ENCODE assay signal across 19 cellular contexts in genomic region chr3:192365571-192365970, GRCh38.
DNase-seq lines count a peak whose midpoint lies in the region; ATAC-seq and TF ChIP-seq lines count a peak whose summit lies in the region.
"Had no signal": no experiment of that assay in that cellular context is flagged by ENCODE, and none has a peak within 500 bp of the region (broad histone marks: within the 10 kb centered on the region; RNA-seq: fewer than 3 reads in every experiment).

No MANE protein-coding gene starts in this region.

- H3K27ac ChIP-seq in heart right ventricle (no peak overlapping the region), right atrium auricular region (peak overlapping the region in 1 of 2 donors; percentile 2)
- H3K27ac ChIP-seq: C4-2B, GM23248 had no signal

- H3K36me3 ChIP-seq in heart right ventricle, result no peaks in the 10 kb centered on the region
- no peaks in the 10 kb centered on the region for H3K36me3 ChIP-seq in right atrium auricular region

- H3K27me3 ChIP-seq in heart right ventricle (no peaks in the 10 kb centered on the region), right atrium auricular region (no peaks in the 10 kb centered on the region)

- H3K4me3 ChIP-seq in heart right ventricle (no peak overlapping the region), right atrium auricular region (no peak overlapping the region)
- H3K4me3 ChIP-seq: GM12878, GM23248, K562 had no signal

- DNase-seq in heart right ventricle (no peak), right atrium auricular region (ENCODE audit: low spot score) (no peak), ELR (ENCODE audit: low read depth) (peak; percentile 38), M059J (ENCODE audit: low read depth) (peak; percentile 7), left ventricle myocardium superior (no peak), T1000 (lab: John Stamatoyannopoulos, UW) (no peak), HK-2 (ENCODE audit: unreplicated experiment) (no peak)
- DNase-seq: AML-193; Caco-2; CD4-positive, alpha-beta T cell; DMS79 treated with DMSO at 0.1 percent for 48 hours; GM23248; H7; HFFc6; IMR-90 had no signal

- 37 to 40% methylated on average over 7 of the region's 7 CpGs for WGBS in heart right ventricle, 2 donors

- ATAC-seq in heart right ventricle (peak in 5 of 8 donors; percentile 33 to 58 (median 51)), left ventricle myocardium superior (peak; percentile 60)
- ATAC-seq: GM12878, HCT116, K562 had no signal

- peaks cover 0 to 24% (median 15%) of the 10 kb centered on the region in 9 donors for H3K4me1 ChIP-seq in heart right ventricle
- peaks cover 0 to 29% of the 10 kb centered on the region in 2 donors for H3K4me1 ChIP-seq in right atrium auricular region
- H3K4me1 ChIP-seq: Caco-2 had no signal

- intact Hi-C loops in heart right ventricle (cut with DNase I) (no loop called here), left ventricle myocardium superior (cut with micrococcal nuclease) (no loop called here)

- TF ChIP-seq CTCF in heart right ventricle (IDR thresholded peaks at IDR 0.05), result no peak
- no peak for TF ChIP-seq CTCF in right atrium auricular region (IDR thresholded peaks at IDR 0.05)

- no peaks in the 10 kb centered on the region for H3K9me3 ChIP-seq in heart right ventricle
- H3K9me3 ChIP-seq in right atrium auricular region, result no peaks in the 10 kb centered on the region
- H3K9me3 ChIP-seq: Caco-2 had no signal

Comparison
In these comparisons a context has a peak if more than half of its experiments do, and no peak if none do; other contexts are left out.
1. DNase-seq: peak in ELR (single experiment) and M059J (single experiment); none in heart right ventricle (0 of 2), right atrium auricular region (single experiment), left ventricle myocardium superior (single experiment), T1000 (single experiment) and HK-2 (single experiment).